Comparison of ENCODE assay signal across 20 cellular contexts in the genomic region with DNA sequence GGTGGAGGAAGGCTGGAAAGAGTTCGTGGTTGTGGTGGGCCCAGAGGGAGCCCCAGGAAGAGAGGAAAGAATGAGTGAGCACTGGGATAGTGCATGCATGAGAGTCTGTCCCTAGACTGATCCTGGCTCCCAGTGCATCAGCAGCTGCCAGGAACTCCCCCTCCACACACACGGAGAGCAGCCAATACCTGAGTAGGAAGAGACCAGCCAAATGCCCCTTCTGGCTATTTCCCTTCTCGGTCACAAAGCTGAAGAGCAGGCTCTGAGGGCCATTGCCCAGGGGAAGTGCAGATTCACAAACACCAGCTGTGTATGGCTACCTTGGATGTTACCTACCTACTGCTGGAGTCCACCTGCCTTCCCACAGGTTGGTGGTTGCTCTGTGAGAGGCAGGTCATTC. TPM values are rescaled to one million over a fixed set of nuclear protein-coding genes. Genes with fewer than 3 reads are reported as not detected.
DNase-seq lines count a peak whose midpoint lies in the region; ATAC-seq and TF ChIP-seq lines count a peak whose summit lies in the region.
"Had no signal": no experiment of that assay in that cellular context is flagged by ENCODE, and none has a peak within 500 bp of the region (broad histone marks: within the 10 kb centered on the region; RNA-seq: fewer than 3 reads in every experiment).

No MANE protein-coding gene starts in this region.

- no peak for ATAC-seq in activated CD8-positive, alpha-beta memory T cell treated with anti-CD3 and anti-CD28 coated beads, Interleukin-2, amount 10 ng/mL, durations not matched to agents 7 days and 5 days
- ATAC-seq in HG02884 (IDR thresholded peaks at IDR 0.05; ENCODE audit: unreplicated experiment), result no peak

- no peaks in the 10 kb centered on the region for H3K36me3 Mint-ChIP-seq in activated CD8-positive, alpha-beta memory T cell treated with anti-CD3 and anti-CD28 coated beads, Interleukin-2, amount 10 ng/mL, durations not matched to agents 7 days and 5 days
- no peaks in the 10 kb centered on the region for H3K36me3 Mint-ChIP-seq in type B pancreatic cell

- peak; percentile 23 for DNase-seq in activated CD8-positive, alpha-beta memory T cell treated with anti-CD3 and anti-CD28 coated beads, Interleukin-2, amount 10 ng/mL, durations not matched to agents 7 days and 5 days
- DNase-seq in activated CD8-positive, alpha-beta memory T cell treated with anti-CD3 and anti-CD28 coated beads, Interleukin-2, amount 50 U/mL, for 4 hours, result no peak
- DNase-seq in NCI-H2029 treated with DMSO at 0.1 percent for 48 hours (lab: John Stamatoyannopoulos, UW) (peak; percentile 18), coronary artery (ENCODE audit: low spot score) (peak; percentile 21), type B pancreatic cell (ENCODE audit: extremely low spot score, unreplicated experiment) (peak; percentile 43), osteoblast (ENCODE audit: insufficient read length, low spot score, missing footprints) (no peak), NCI-H446 (lab: John Stamatoyannopoulos, UW) (no peak)
- DNase-seq: ACHN; C1 segment of cervical spinal cord; Calu3; CD4-positive, alpha-beta T cell; DMS 273 treated with DMSO at 0.1 percent for 48 hours; EL; GDM1; GM23248; IMR-90 had no signal

- no peak for TF ChIP-seq CTCF in coronary artery (IDR thresholded peaks at IDR 0.05)
- TF ChIP-seq CTCF in type B pancreatic cell (conservative IDR thresholded peaks at IDR 0.05), result no peak
- no peak for TF ChIP-seq CTCF in osteoblast (IDR thresholded peaks at IDR 0.05; ENCODE audit: extremely low read depth, low read depth, low read length)

- no peaks in the 10 kb centered on the region for H3K9me3 ChIP-seq in osteoblast (ENCODE audit: low read depth, low read length)

- H4K20me1 ChIP-seq in osteoblast (ENCODE audit: insufficient read depth, low read length), result no peaks in the 10 kb centered on the region

- H3K4me2 ChIP-seq in osteoblast (ENCODE audit: insufficient read depth, low read length), result no peak overlapping the region

- peaks cover 9% of the 10 kb centered on the region for H3K27me3 Mint-ChIP-seq in activated CD8-positive, alpha-beta memory T cell treated with anti-CD3 and anti-CD28 coated beads, Interleukin-2, amount 10 ng/mL, durations not matched to agents 7 days and 5 days
- peaks cover 4% of the 10 kb centered on the region for H3K27me3 Mint-ChIP-seq in type B pancreatic cell
- H3K27me3 Mint-ChIP-seq: B cell; CD4-positive, alpha-beta T cell had no signal

- CTCF ChIA-PET in activated CD8-positive, alpha-beta memory T cell treated with anti-CD3 and anti-CD28 coated beads, Interleukin-2, amount 10 ng/mL, durations not matched to agents 7 days and 5 days (lab: Charles Lee), result no interaction called here

- H3K9me3 Mint-ChIP-seq in activated CD8-positive, alpha-beta memory T cell treated with anti-CD3 and anti-CD28 coated beads, Interleukin-2, amount 10 ng/mL, durations not matched to agents 7 days and 5 days (ENCODE audit: low read depth), result no peaks in the 10 kb centered on the region
- no peaks in the 10 kb centered on the region for H3K9me3 Mint-ChIP-seq in type B pancreatic cell
- H3K9me3 Mint-ChIP-seq: CD4-positive, alpha-beta T cell had no signal

- H3K79me2 ChIP-seq in osteoblast (ENCODE audit: insufficient read depth, low read length), result no peaks in the 10 kb centered on the region

- H2AFZ ChIP-seq in osteoblast (ENCODE audit: low read length), result no peak overlapping the region
- H2AFZ ChIP-seq: GM23248 had no signal

- no peak overlapping the region for H3K4me3 ChIP-seq in coronary artery
- no peak overlapping the region for H3K4me3 ChIP-seq in osteoblast (ENCODE audit: insufficient read depth, low read length)
- H3K4me3 ChIP-seq: GM23248 had no signal

- no peak overlapping the region for H3K27ac Mint-ChIP-seq in activated CD8-positive, alpha-beta memory T cell treated with anti-CD3 and anti-CD28 coated beads, Interleukin-2, amount 10 ng/mL, durations not matched to agents 7 days and 5 days
- H3K27ac Mint-ChIP-seq in type B pancreatic cell, result no peak overlapping the region
- H3K27ac Mint-ChIP-seq: B cell; CD4-positive, alpha-beta T cell had no signal

- no peaks in the 10 kb centered on the region for H3K4me1 ChIP-seq in osteoblast (ENCODE audit: insufficient read depth, low read length)

- H3K27ac ChIP-seq in coronary artery, result no peak overlapping the region
- no peak overlapping the region for H3K27ac ChIP-seq in osteoblast (ENCODE audit: low read depth, low read length)
- H3K27ac ChIP-seq: GM23248 had no signal

- H3K4me3 Mint-ChIP-seq in activated CD8-positive, alpha-beta memory T cell treated with anti-CD3 and anti-CD28 coated beads, Interleukin-2, amount 10 ng/mL, durations not matched to agents 7 days and 5 days, result no peak overlapping the region
- H3K4me3 Mint-ChIP-seq in type B pancreatic cell, result no peak overlapping the region
- H3K4me3 Mint-ChIP-seq: B cell; CD4-positive, alpha-beta T cell had no signal

- H3K27me3 ChIP-seq in osteoblast (ENCODE audit: insufficient read depth, low read length), result no peaks in the 10 kb centered on the region

- no peaks in the 10 kb centered on the region for H3K4me1 Mint-ChIP-seq in activated CD8-positive, alpha-beta memory T cell treated with anti-CD3 and anti-CD28 coated beads, Interleukin-2, amount 10 ng/mL, durations not matched to agents 7 days and 5 days
- H3K4me1 Mint-ChIP-seq in type B pancreatic cell (ENCODE audit: unreplicated experiment), result no peaks in the 10 kb centered on the region

- no peaks in the 10 kb centered on the region for H3K36me3 ChIP-seq in osteoblast (ENCODE audit: insufficient read depth, low read length)

RNA-seq across cellular contexts. Expression of gene GABRR2, which starts 45.1 kb away (rescaled TPM):
- 1 to 10 TPM in 1 of 2 experiments, under 1 TPM in 1; 0.67 to 1.0 TPM for total RNA-seq in activated CD8-positive, alpha-beta memory T cell treated with anti-CD3 and anti-CD28 coated beads, Interleukin-2, amount 10 ng/mL, durations not matched to agents 7 days and 5 days
- total RNA-seq in type B pancreatic cell (ENCODE audit: low replicate concordance) (0.92 TPM in 1 of 2 replicates, not detected in the other), osteoblast (not detected in 2 replicates)
- total RNA-seq: A172, GM23248, HT-29, IMR-90 had no signal

RNA-seq across cellular contexts. Expression of gene GABRR1, which starts 52.8 kb away (rescaled TPM):
- not detected for total RNA-seq in activated CD8-positive, alpha-beta memory T cell treated with anti-CD3 and anti-CD28 coated beads, Interleukin-2, amount 10 ng/mL, durations not matched to agents 7 days and 5 days
- total RNA-seq in type B pancreatic cell (ENCODE audit: low replicate concordance), result 0.12 TPM in 1 of 2 replicates, not detected in the other
- not detected in 2 replicates for total RNA-seq in osteoblast
- total RNA-seq: A172; B cell; Calu3; CD4-positive, alpha-beta T cell; GM23248; HT-29; IMR-90 had no signal

Comparison
In these comparisons a context has a peak if more than half of its experiments do, and no peak if none do; other contexts are left out.
1. DNase-seq: peak in activated CD8-positive, alpha-beta memory T cell treated with anti-CD3 and anti-CD28 coated beads, Interleukin-2, amount 10 ng/mL, durations not matched to agents 7 days and 5 days (single experiment), NCI-H2029 treated with DMSO at 0.1 percent for 48 hours (single experiment), coronary artery (single experiment) and type B pancreatic cell (single experiment); none in activated CD8-positive, alpha-beta memory T cell treated with anti-CD3 and anti-CD28 coated beads, Interleukin-2, amount 50 U/mL, for 4 hours (single experiment), osteoblast (single experiment) and NCI-H446 (0 of 2).